In genomic region chr17:36197389-36197708, GRCh38 we compare ENCODE assay signal across 12 cellular contexts. TPM values are rescaled to one million over a fixed set of nuclear protein-coding genes. Genes with fewer than 3 reads are reported as not detected.
A peak's percentile ranks its signal among the peaks of the same experiment; 100 is the strongest.
DNase-seq lines count a peak whose midpoint lies in the region; ATAC-seq and TF ChIP-seq lines count a peak whose summit lies in the region.
"Had no signal": no experiment of that assay in that cellular context is flagged by ENCODE, and none has a peak within 500 bp of the region (broad histone marks: within the 10 kb centered on the region; RNA-seq: fewer than 3 reads in every experiment).

No MANE protein-coding gene starts in this region.

- peak overlapping the region; percentile 48 for H3K4me3 ChIP-seq in GM06990 (replicated peaks; ENCODE audit: low read depth, low read length)

- H3K27me3 ChIP-seq in GM06990 (replicated peaks; ENCODE audit: control insufficient read depth, insufficient read depth, low read length) = no peaks in the 10 kb centered on the region

- intact Hi-C loops in cardiac septum (cut with DNase I) = no loop called here

- peaks cover 10% of the 10 kb centered on the region for H3K36me3 Mint-ChIP-seq in central memory CD8-positive, alpha-beta T cell (ENCODE audit: insufficient read depth)
- peaks cover 2% of the 10 kb centered on the region for H3K36me3 Mint-ChIP-seq in T-helper 17 cell (ENCODE audit: low read depth)
- no peaks in the 10 kb centered on the region for H3K36me3 Mint-ChIP-seq in activated naive CD4-positive, alpha-beta T cell treated with anti-CD3 and anti-CD28 coated beads, Interleukin-2, amount 10 ng/mL, durations not matched to agents 7 days and 5 days
- H3K36me3 Mint-ChIP-seq: mesothelial cell of epicardium had no signal

- H3K27me3 Mint-ChIP-seq in central memory CD8-positive, alpha-beta T cell = no peaks in the 10 kb centered on the region
- H3K27me3 Mint-ChIP-seq in T-helper 17 cell = peaks cover 81% of the 10 kb centered on the region
- peaks cover 57% of the 10 kb centered on the region for H3K27me3 Mint-ChIP-seq in activated naive CD4-positive, alpha-beta T cell treated with anti-CD3 and anti-CD28 coated beads, Interleukin-2, amount 10 ng/mL, durations not matched to agents 7 days and 5 days

- H3K9me3 ChIP-seq in T-helper 17 cell (ENCODE audit: control insufficient read depth, low read length, poor library complexity, severe bottlenecking) = no peaks in the 10 kb centered on the region

- peak; percentile 20 for ATAC-seq in GM19463 (IDR thresholded peaks at IDR 0.05; ENCODE audit: unreplicated experiment)
- ATAC-seq in HG03135 (IDR thresholded peaks at IDR 0.05; ENCODE audit: unreplicated experiment) = peak; percentile 12
- ATAC-seq in central memory CD8-positive, alpha-beta T cell (replicated peaks; ENCODE audit: extremely low read depth, poor library complexity, severe bottlenecking) = no peak
- ATAC-seq in T-helper 17 cell = no peak
- ATAC-seq in GM21360 (IDR thresholded peaks at IDR 0.05; ENCODE audit: unreplicated experiment) = no peak

- H3K9me3 Mint-ChIP-seq in central memory CD8-positive, alpha-beta T cell = no peaks in the 10 kb centered on the region
- H3K9me3 Mint-ChIP-seq in activated naive CD4-positive, alpha-beta T cell treated with anti-CD3 and anti-CD28 coated beads, Interleukin-2, amount 10 ng/mL, durations not matched to agents 7 days and 5 days = no peaks in the 10 kb centered on the region
- H3K9me3 Mint-ChIP-seq: mesothelial cell of epicardium had no signal

- peaks cover 86% of the 10 kb centered on the region for H3K4me1 Mint-ChIP-seq in central memory CD8-positive, alpha-beta T cell
- H3K4me1 Mint-ChIP-seq in T-helper 17 cell = peaks cover 23% of the 10 kb centered on the region
- H3K4me1 Mint-ChIP-seq in activated naive CD4-positive, alpha-beta T cell treated with anti-CD3 and anti-CD28 coated beads, Interleukin-2, amount 10 ng/mL, durations not matched to agents 7 days and 5 days = peaks cover 4% of the 10 kb centered on the region

- H3K27ac Mint-ChIP-seq in central memory CD8-positive, alpha-beta T cell (ENCODE audit: low read depth) = peak overlapping the region; percentile 97
- no peak overlapping the region for H3K27ac Mint-ChIP-seq in T-helper 17 cell
- no peak overlapping the region for H3K27ac Mint-ChIP-seq in activated naive CD4-positive, alpha-beta T cell treated with anti-CD3 and anti-CD28 coated beads, Interleukin-2, amount 10 ng/mL, durations not matched to agents 7 days and 5 days
- H3K27ac Mint-ChIP-seq: mesothelial cell of epicardium had no signal

- peak; percentile 59 for DNase-seq in GM06990 (ENCODE audit: extremely low read depth, insufficient read length)
- DNase-seq in central memory CD8-positive, alpha-beta T cell (ENCODE audit: low spot score in 2 of 2) = no peak
- DNase-seq in T-helper 17 cell = no peak
- DNase-seq in cardiac septum (ENCODE audit: low spot score) = no peak
- DNase-seq in activated naive CD4-positive, alpha-beta T cell treated with anti-CD3 and anti-CD28 coated beads, Interleukin-2, amount 10 ng/mL, durations not matched to agents 7 days and 5 days = no peak
- DNase-seq: cerebellar nuclear complex, NCI-H82, retina had no signal

- H3K4me3 Mint-ChIP-seq in central memory CD8-positive, alpha-beta T cell = peak overlapping the region; percentile 68
- no peak overlapping the region for H3K4me3 Mint-ChIP-seq in T-helper 17 cell
- H3K4me3 Mint-ChIP-seq in activated naive CD4-positive, alpha-beta T cell treated with anti-CD3 and anti-CD28 coated beads, Interleukin-2, amount 10 ng/mL, durations not matched to agents 7 days and 5 days = no peak overlapping the region
- H3K4me3 Mint-ChIP-seq: mesothelial cell of epicardium had no signal

- no peaks in the 10 kb centered on the region; the same call in 1 of the 2 replicates for H3K36me3 ChIP-seq in GM06990 (ENCODE audit: control insufficient read depth, insufficient read depth, low read length)

- no peak for TF ChIP-seq CTCF in GM06990 (IDR thresholded peaks at IDR 0.05; ENCODE audit: insufficient read depth, low read length, poor library complexity, severe bottlenecking)

- CTCF ChIA-PET in activated naive CD4-positive, alpha-beta T cell treated with anti-CD3 and anti-CD28 coated beads, Interleukin-2, amount 10 ng/mL, durations not matched to agents 7 days and 5 days (lab: Charles Lee) = no interaction called here

RNA-seq across cellular contexts. Expression of gene CCL3L1, which starts 0.8 kb away (rescaled TPM):
- 1 to 10 TPM; 4.7 to 5.3 TPM for total RNA-seq in T-helper 17 cell
- not detected for total RNA-seq in cardiac septum
- total RNA-seq: mesothelial cell of epicardium had no signal

RNA-seq across cellular contexts. Expression of gene CCL4L2, which starts 13.5 kb away (rescaled TPM):
- total RNA-seq in T-helper 17 cell = 1 to 10 TPM in 1 of 2 donors, under 1 TPM in 1; 0.62 to 1.6 TPM
- total RNA-seq in cardiac septum = not detected
- total RNA-seq: mesothelial cell of epicardium had no signal

RNA-seq across cellular contexts. Expression of gene TBC1D3B, which starts 20.9 kb away (rescaled TPM):
- total RNA-seq in T-helper 17 cell = 1 to 10 TPM; 3.5 to 3.6 TPM
- total RNA-seq in cardiac septum = 3.3 TPM

Comparison
In these comparisons a context has a peak if more than half of its experiments do, and no peak if none do; other contexts are left out.
1. ATAC-seq: peak in GM19463 (single experiment) and HG03135 (single experiment); none in central memory CD8-positive, alpha-beta T cell (single experiment), T-helper 17 cell (single experiment) and GM21360 (single experiment).